Comparison of ENCODE assay signal across 10 cellular contexts in genomic region chr9:125750656-125751035, GRCh38. TPM values are rescaled to one million over a fixed set of nuclear protein-coding genes. Genes with fewer than 3 reads are reported as not detected.
DNase-seq lines count a peak whose midpoint lies in the region; ATAC-seq and TF ChIP-seq lines count a peak whose summit lies in the region.
"Had no signal": no experiment of that assay in that cellular context is flagged by ENCODE, and none has a peak within 500 bp of the region (broad histone marks: within the 10 kb centered on the region; RNA-seq: fewer than 3 reads in every experiment).

No MANE protein-coding gene starts in this region.

- H3K27ac Mint-ChIP-seq in endodermal cell = peak overlapping the region; percentile 44
- H3K27ac Mint-ChIP-seq: memory B cell had no signal

- H3K4me3 Mint-ChIP-seq in endodermal cell = peak overlapping the region; percentile 82
- H3K4me3 Mint-ChIP-seq: memory B cell had no signal

- peaks cover 5% of the 10 kb centered on the region for H3K36me3 ChIP-seq in endodermal cell (ENCODE audit: control insufficient read depth, insufficient read depth, low read length)
- H3K36me3 ChIP-seq in ovary = no peaks in the 10 kb centered on the region

- TF ChIP-seq CTCF in endodermal cell (conservative IDR thresholded peaks at IDR 0.05) (no peak), ovary (IDR thresholded peaks at IDR 0.05) (no peak)

- peak overlapping the region; percentile 55 for H3K9ac ChIP-seq in endodermal cell (ENCODE audit: extremely low read depth, low read length, poor library complexity, severe bottlenecking)

- peaks cover 48% of the 10 kb centered on the region for H3K4me1 Mint-ChIP-seq in endodermal cell

- H3K4me1 ChIP-seq in endodermal cell (ENCODE audit: control insufficient read depth, insufficient read depth, low read length) (peaks cover 12% of the 10 kb centered on the region), ovary (ENCODE audit: insufficient read depth) (peaks cover 1% of the 10 kb centered on the region)

- no peaks in the 10 kb centered on the region for H3K9me3 Mint-ChIP-seq in endodermal cell
- H3K9me3 Mint-ChIP-seq: memory B cell had no signal

- H3K4me3 ChIP-seq in endodermal cell (ENCODE audit: low read length) (peak overlapping the region; percentile 90), ovary (peak overlapping the region; percentile 23)
- H3K4me3 ChIP-seq: A549 had no signal

- TF ChIP-seq POLR2A in ovary (IDR thresholded peaks at IDR 0.05) = no peak

- DNase-seq in NCI-H1092 treated with DMSO at 0.1 percent for 48 hours (lab: John Stamatoyannopoulos, UW) (peak; percentile 60), NCI-H1092 (lab: John Stamatoyannopoulos, UW) (no peak), NCI-H69 (lab: John Stamatoyannopoulos, UW) (peak; percentile 78), endodermal cell (no peak), ovary (no peak), NCI-H1436 treated with DMSO at 0.1 percent for 48 hours (lab: John Stamatoyannopoulos, UW) (no peak)
- DNase-seq in stimulated activated CD4-positive, alpha-beta T cell treated with anti-CD3 and anti-CD28 coated beads, Interleukin-4, amount 100 ng/mL, for 1 hour = no peak

- no peak for ATAC-seq in HG02610 (IDR thresholded peaks at IDR 0.05; ENCODE audit: unreplicated experiment)
- ATAC-seq: A549 had no signal

- peaks cover 1% of the 10 kb centered on the region for H3K27me3 Mint-ChIP-seq in endodermal cell (ENCODE audit: insufficient read depth)
- H3K27me3 Mint-ChIP-seq: memory B cell had no signal

- H3K27ac ChIP-seq in endodermal cell (ENCODE audit: low read depth, low read length) (peak overlapping the region; percentile 1), ovary (peak overlapping the region in 1 of 2 donors; percentile 81)
- H3K27ac ChIP-seq: A549 had no signal

- no peak for TF ChIP-seq EP300 in ovary (IDR thresholded peaks at IDR 0.05)

- intact Hi-C loops in ovary (cut with DNase I) = no loop called here

- no peaks in the 10 kb centered on the region for H3K9me3 ChIP-seq in endodermal cell (ENCODE audit: control insufficient read depth, low read length)
- H3K9me3 ChIP-seq in ovary = no peaks in the 10 kb centered on the region
- H3K9me3 ChIP-seq: A549 had no signal

- no peaks in the 10 kb centered on the region for H3K27me3 ChIP-seq in endodermal cell (ENCODE audit: control insufficient read depth, insufficient read depth, low read length, poor library complexity, severe bottlenecking)
- H3K27me3 ChIP-seq in ovary = no peaks in the 10 kb centered on the region

- H3K36me3 Mint-ChIP-seq in endodermal cell (ENCODE audit: low read depth) = no peaks in the 10 kb centered on the region
- H3K36me3 Mint-ChIP-seq: memory B cell had no signal

- 25% methylated on average over 5 of the region's 6 CpGs; no CpG with 5 or more reads in 1 of the 2 experiments for WGBS in endodermal cell (ENCODE audit: insufficient coverage in 1 of 2, insufficient read length in 1 of 2), 2 experiments
- WGBS in ovary, 3 donors = 14 to 15% (median 15%) methylated on average over 6 of the region's 6 CpGs

RNA-seq across cellular contexts. Expression of gene PBX3, which starts 3.5 kb away (rescaled TPM):
- total RNA-seq in endodermal cell = 10 to 100 TPM; 37.5 to 46.1 TPM
- 107 TPM for polyA plus RNA-seq in endodermal cell (2013, experiment 1 of 2)
- 101 TPM for polyA plus RNA-seq in endodermal cell (2013, experiment 2 of 2)
- total RNA-seq in ovary = 100 to 1,000 TPM in 5 of 7 donors, 10 to 100 TPM in 2; 81.5 to 199 (median 149) TPM
- 10 to 100 TPM; 52.6 to 72.8 TPM for polyA plus RNA-seq in ovary

RNA-seq across cellular contexts. Expression of gene MAPKAP1, which starts 43.6 kb away (rescaled TPM):
- total RNA-seq in endodermal cell = 10 to 100 TPM; 75.3 to 91.6 TPM
- 52.4 TPM for polyA plus RNA-seq in endodermal cell (2013, experiment 1 of 2)
- 56.3 TPM for polyA plus RNA-seq in endodermal cell (2013, experiment 2 of 2)
- 10 to 100 TPM; 43.3 to 77.2 (median 50.2) TPM for total RNA-seq in ovary
- polyA plus RNA-seq in ovary = 10 to 100 TPM; 45.9 to 86.5 TPM

Comparison
In these comparisons a context has a peak if more than half of its experiments do, and no peak if none do; other contexts are left out.
1. DNase-seq: peak in NCI-H1092 treated with DMSO at 0.1 percent for 48 hours (single experiment) and NCI-H69 (single experiment); none in NCI-H1092 (single experiment), endodermal cell (single experiment), ovary (0 of 5), stimulated activated CD4-positive, alpha-beta T cell treated with anti-CD3 and anti-CD28 coated beads, Interleukin-4, amount 100 ng/mL, for 1 hour (single experiment) and NCI-H1436 treated with DMSO at 0.1 percent for 48 hours (single experiment).